In genomic region chr11:35841733-35842132, GRCh38 we compare ENCODE assay signal across 9 cellular contexts.
"Had no signal": no experiment of that assay in that cellular context is flagged by ENCODE, and none has a peak within 500 bp of the region (broad histone marks: within the 10 kb centered on the region; RNA-seq: fewer than 3 reads in every experiment).

No MANE protein-coding gene starts in this region.

- DNase-seq: IMR-90, KBM-7, KG1 had no signal

- H3K27ac Mint-ChIP-seq: IgD-negative memory B cell had no signal

- H3K4me2 ChIP-seq: KMS-11 had no signal

- H3K4me3 Mint-ChIP-seq: IgD-negative memory B cell had no signal

- ATAC-seq: HepG2, K562 had no signal

- H3K9ac ChIP-seq: KMS-11 had no signal

- H3K27ac ChIP-seq: HL-60, KMS-11 had no signal

- H3K4me1 Mint-ChIP-seq: IgD-negative memory B cell had no signal

- H3K4me3 ChIP-seq: K562 had no signal

- FAIRE-seq: HepG2, HTR-8/SVneo had no signal
